1 cellular context compared by ENCODE assay signal in the genomic region with DNA sequence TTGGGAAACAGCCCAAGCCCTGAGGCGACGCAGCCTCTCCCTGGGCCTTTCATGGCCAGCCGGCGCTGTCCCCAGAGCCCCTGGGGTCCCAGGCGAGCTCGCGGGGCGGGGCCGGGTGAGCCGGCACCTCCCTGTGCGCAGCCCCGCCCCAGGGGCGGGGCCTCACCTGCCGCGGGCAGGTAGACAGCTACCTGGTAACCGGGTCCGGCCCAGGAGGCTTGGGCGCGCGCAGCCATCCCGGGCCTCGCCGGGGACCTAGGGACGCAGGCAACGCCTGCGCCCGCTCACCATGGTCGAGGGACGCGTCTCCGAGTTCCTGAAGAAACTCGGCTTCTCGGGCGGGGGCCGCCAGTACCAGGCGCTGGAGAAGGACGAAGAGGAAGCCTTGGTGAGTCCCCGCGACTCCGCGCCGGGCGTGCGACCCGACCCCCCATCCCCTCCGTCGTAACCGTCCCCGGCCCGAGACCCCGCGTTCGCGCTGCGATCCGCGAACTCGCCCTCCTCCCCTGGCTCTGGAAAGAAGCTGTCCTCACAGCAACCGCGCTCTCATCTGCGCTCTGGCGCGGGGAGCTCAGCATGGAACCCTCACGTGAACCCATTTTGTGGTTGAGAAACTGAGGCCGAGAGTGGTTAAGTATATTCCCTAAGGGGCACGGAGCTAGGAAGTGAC.
TF ChIP-seq lines count a peak whose summit lies in the region.

TSS of gene ATP2C2 (plus strand) at position 212 of the 670 bp plus-strand sequence. CDS start at position 290, 78 bp downstream.

TF ChIP-seq in neural cell, 6 proteins besides CTCF, POLR2A, EP300 and RAD21:
- TF ChIP-seq, protein P1, sequence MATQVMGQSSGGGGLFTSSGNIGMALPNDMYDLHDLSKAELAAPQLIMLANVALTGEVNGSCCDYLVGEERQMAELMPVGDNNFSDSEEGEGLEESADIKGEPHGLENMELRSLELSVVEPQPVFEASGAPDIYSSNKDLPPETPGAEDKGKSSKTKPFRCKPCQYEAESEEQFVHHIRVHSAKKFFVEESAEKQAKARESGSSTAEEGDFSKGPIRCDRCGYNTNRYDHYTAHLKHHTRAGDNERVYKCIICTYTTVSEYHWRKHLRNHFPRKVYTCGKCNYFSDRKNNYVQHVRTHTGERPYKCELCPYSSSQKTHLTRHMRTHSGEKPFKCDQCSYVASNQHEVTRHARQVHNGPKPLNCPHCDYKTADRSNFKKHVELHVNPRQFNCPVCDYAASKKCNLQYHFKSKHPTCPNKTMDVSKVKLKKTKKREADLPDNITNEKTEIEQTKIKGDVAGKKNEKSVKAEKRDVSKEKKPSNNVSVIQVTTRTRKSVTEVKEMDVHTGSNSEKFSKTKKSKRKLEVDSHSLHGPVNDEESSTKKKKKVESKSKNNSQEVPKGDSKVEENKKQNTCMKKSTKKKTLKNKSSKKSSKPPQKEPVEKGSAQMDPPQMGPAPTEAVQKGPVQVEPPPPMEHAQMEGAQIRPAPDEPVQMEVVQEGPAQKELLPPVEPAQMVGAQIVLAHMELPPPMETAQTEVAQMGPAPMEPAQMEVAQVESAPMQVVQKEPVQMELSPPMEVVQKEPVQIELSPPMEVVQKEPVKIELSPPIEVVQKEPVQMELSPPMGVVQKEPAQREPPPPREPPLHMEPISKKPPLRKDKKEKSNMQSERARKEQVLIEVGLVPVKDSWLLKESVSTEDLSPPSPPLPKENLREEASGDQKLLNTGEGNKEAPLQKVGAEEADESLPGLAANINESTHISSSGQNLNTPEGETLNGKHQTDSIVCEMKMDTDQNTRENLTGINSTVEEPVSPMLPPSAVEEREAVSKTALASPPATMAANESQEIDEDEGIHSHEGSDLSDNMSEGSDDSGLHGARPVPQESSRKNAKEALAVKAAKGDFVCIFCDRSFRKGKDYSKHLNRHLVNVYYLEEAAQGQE (IDR thresholded peaks at IDR 0.05; ENCODE audit: borderline replicate concordance), result no peak
- TF ChIP-seq POLR2AphosphoS5 (IDR thresholded peaks at IDR 0.05), result no peak
- TF ChIP-seq EZH2 (IDR thresholded peaks at IDR 0.05; ENCODE audit: borderline replicate concordance, insufficient read depth, low read length, poor library complexity, severe bottlenecking), result no peak
- no peak for TF ChIP-seq TAF1 (IDR thresholded peaks at IDR 0.05; ENCODE audit: low read depth)
- no peak for TF ChIP-seq SMC3 (conservative IDR thresholded peaks at IDR 0.05; ENCODE audit: poor library complexity)
